Comparison of ENCODE assay signal across 10 cellular contexts in genomic region chr18:62877448-62878221, GRCh38.
A peak's percentile ranks its signal among the peaks of the same experiment; 100 is the strongest.
DNase-seq lines count a peak whose midpoint lies in the region; FAIRE-seq and TF ChIP-seq lines count a peak whose summit lies in the region.
"Had no signal": no experiment of that assay in that cellular context is flagged by ENCODE, and none has a peak within 500 bp of the region (broad histone marks: within the 10 kb centered on the region; RNA-seq: fewer than 3 reads in every experiment).

No MANE protein-coding gene starts in this region.

- CTCF ChIA-PET in A673 (lab: Charles Lee) = interaction anchor here (0.6 kb wide), 1 partner anchor 80 kb away, joined by 3 read pairs; no protein-coding TSS in a partner anchor

- TF ChIP-seq POLR2A in prostate gland (IDR thresholded peaks at IDR 0.05) = no peak

- H3K4me3 ChIP-seq in A673 (ENCODE audit: low read depth, low read length, poor library complexity, severe bottlenecking) = no peak overlapping the region
- H3K4me3 ChIP-seq in prostate gland = no peak overlapping the region

- BruUV-seq in A673 (replicated peaks; lab: Mats Ljungman, UMichigan) = no TSS peak

- intact Hi-C loops in A673 (cut with micrococcal nuclease; ENCODE audit: unreplicated experiment) = no loop called here
- intact Hi-C loops in prostate gland (cut with DNase I) = loop anchor here (2.0 kb wide), 1 partner anchor 19 kb away; no protein-coding TSS in a partner anchor

- H3K4me1 ChIP-seq in A673 (ENCODE audit: insufficient read depth, low read length, poor library complexity, severe bottlenecking) = peaks cover 21% of the 10 kb centered on the region
- H3K4me1 ChIP-seq in prostate gland (replicated peaks) = no peaks in the 10 kb centered on the region

- H3K9me3 ChIP-seq in A673 (ENCODE audit: low read depth, low read length, poor library complexity, severe bottlenecking) (no peaks in the 10 kb centered on the region), prostate gland (no peaks in the 10 kb centered on the region)

- no peak overlapping the region for H3K27ac ChIP-seq in A673 (ENCODE audit: low read depth, low read length, poor library complexity, severe bottlenecking)
- no peak overlapping the region for H3K27ac ChIP-seq in prostate gland

- TF ChIP-seq CTCF in A673 (conservative IDR thresholded peaks at IDR 0.05; ENCODE audit: low read depth, low read length) (no peak), brain (conservative IDR thresholded peaks at IDR 0.05) (no peak), nephron progenitor cell (IDR thresholded peaks at IDR 0.05) (no peak), prostate gland (IDR thresholded peaks at IDR 0.05) (no peak)

- peak overlapping the region in 3 of 5 experiments; percentile 3 to 89 (median 67) for H3K27ac Mint-ChIP-seq in brain
- no peak overlapping the region for H3K27ac Mint-ChIP-seq in nephron progenitor cell

- H3K36me3 Mint-ChIP-seq in brain = peaks cover 22% of the 10 kb centered on the region
- H3K36me3 Mint-ChIP-seq in nephron progenitor cell (ENCODE audit: low read depth) = peaks cover 30% of the 10 kb centered on the region

- no peaks in the 10 kb centered on the region for H3K36me3 ChIP-seq in A673 (ENCODE audit: insufficient read depth, low read length, poor library complexity, severe bottlenecking)
- no peaks in the 10 kb centered on the region for H3K36me3 ChIP-seq in prostate gland

- peak; percentile 17 for DNase-seq in A673 (ENCODE audit: low spot score)
- DNase-seq in HTR-8/SVneo (ENCODE audit: insufficient read length, low spot score) = peak; percentile 26
- DNase-seq in iPS-NIHi7 (ENCODE audit: extremely low spot score) = peak; percentile 52
- no peak for DNase-seq in NCI-H1436 (lab: John Stamatoyannopoulos, UW)
- DNase-seq in GM19238 (ENCODE audit: insufficient read length, low spot score) = no peak
- no peak for DNase-seq in nephron progenitor cell
- no peak for DNase-seq in prostate gland (ENCODE audit: low spot score)
- DNase-seq: activated effector memory CD4-positive, alpha-beta T cell treated with anti-CD3 and anti-CD28 coated beads, Interleukin-2, amount 50 U/mL, for 16 hours; stimulated activated CD4-positive, alpha-beta T cell treated with anti-CD3 and anti-CD28 coated beads, Interleukin-4, amount 100 ng/mL, for 1 hour had no signal

- H3K9me3 Mint-ChIP-seq in brain = peaks cover 0 to 2% (median 0%) of the 10 kb centered on the region in 5 experiments
- H3K9me3 Mint-ChIP-seq in nephron progenitor cell = no peaks in the 10 kb centered on the region

- 43% methylated on average over 5 of the region's 5 CpGs for WGBS in prostate gland

- FAIRE-seq in HTR-8/SVneo (lab: Jason Lieb, UNC) = no peak

- POLR2A ChIA-PET in A673 (lab: Charles Lee; ENCODE audit: low non-redundant PET) = interaction anchor here (0.6 kb wide), 1 partner anchor 211 kb away, joined by 3 read pairs; no protein-coding TSS in a partner anchor

- H3K27me3 ChIP-seq in A673 (replicated peaks; ENCODE audit: insufficient read depth, low read depth, low read length, poor library complexity) = no peaks in the 10 kb centered on the region
- no peaks in the 10 kb centered on the region for H3K27me3 ChIP-seq in prostate gland (replicated peaks; ENCODE audit: insufficient read depth)

- H3K4me3 Mint-ChIP-seq in brain (peak overlapping the region in 2 of 5 experiments; percentile 1 to 47), nephron progenitor cell (no peak overlapping the region)

- H3K27me3 Mint-ChIP-seq in brain (no peaks in the 10 kb centered on the region), nephron progenitor cell (ENCODE audit: low read depth, poor library complexity) (no peaks in the 10 kb centered on the region)

- H3K4me1 Mint-ChIP-seq in brain = peaks cover 54% of the 10 kb centered on the region
- peaks cover 42% of the 10 kb centered on the region for H3K4me1 Mint-ChIP-seq in nephron progenitor cell

Comparison
In these comparisons a context has a peak if more than half of its experiments do, and no peak if none do; other contexts are left out.
1. DNase-seq: peak in A673 (single experiment), HTR-8/SVneo (single experiment) and iPS-NIHi7 (single experiment); none in NCI-H1436 (single experiment), GM19238 (single experiment), nephron progenitor cell (single experiment) and prostate gland (single experiment).